Comparison of ENCODE assay signal across 1 cellular context in genomic region chr6:142146828-142147662, GRCh38.
A peak's percentile ranks its signal among the peaks of the same experiment; 100 is the strongest.
TF ChIP-seq lines count a peak whose summit lies in the region.

Gene NMBR, minus strand, starts transcription at chr6:142147122. Its CDS starts 58,464 bp downstream, at chr6:142088658.
Gene VTA1, plus strand, starts transcription at chr6:142147263. Its CDS starts 25 bp downstream, at chr6:142147288.

TF ChIP-seq in HepG2, 621 proteins besides CTCF, POLR2A, EP300 and RAD21 (continued from another document and continues in another):
- TF ChIP-seq HMGXB4 (CRISPR knock-in tag; IDR thresholded peaks at IDR 0.05; ENCODE audit: borderline replicate concordance in 1 of 2, low read depth in 1 of 2) (peak; percentile 99 to 100), GMEB1 (CRISPR knock-in tag; IDR thresholded peaks at IDR 0.05; ENCODE audit: borderline replicate concordance) (peak; percentile 98), ZHX2 (IDR thresholded peaks at IDR 0.05; ENCODE audit: low read depth) (peak; percentile 93), ZHX2 (CRISPR knock-in tag; IDR thresholded peaks at IDR 0.05; ENCODE audit: borderline replicate concordance) (no peak), AHDC1 (CRISPR knock-in tag; IDR thresholded peaks at IDR 0.05; ENCODE audit: borderline replicate concordance) (no peak; the same call in 1 of the 2 replicates), CREBL2 (CRISPR knock-in tag; IDR thresholded peaks at IDR 0.05; ENCODE audit: borderline replicate concordance) (peak; percentile 61; the same call in 1 of the 2 replicates), ZNF75D (CRISPR knock-in tag; IDR thresholded peaks at IDR 0.05; ENCODE audit: borderline replicate concordance) (no peak), ZNF142 (CRISPR knock-in tag; IDR thresholded peaks at IDR 0.05) (peak; percentile 39), SALL2 (CRISPR knock-in tag; IDR thresholded peaks at IDR 0.05) (peak; percentile 98), U2AF1 (optimal IDR thresholded peaks at IDR 0.05; ENCODE audit: low read depth, low read length) (peak; percentile 57), MTF2 (CRISPR knock-in tag; IDR thresholded peaks at IDR 0.05; ENCODE audit: borderline replicate concordance) (peak; percentile 88), ELF4 (CRISPR knock-in tag; IDR thresholded peaks at IDR 0.05; ENCODE audit: borderline replicate concordance) (peak; percentile 99), HDAC1 (CRISPR knock-in tag; IDR thresholded peaks at IDR 0.05) (peak; percentile 100), NRL (CRISPR knock-in tag; IDR thresholded peaks at IDR 0.05; ENCODE audit: borderline replicate concordance) (peak; percentile 96), ARID5B (CRISPR knock-in tag; IDR thresholded peaks at IDR 0.05) (peak; percentile 94), ZBTB44 (CRISPR knock-in tag; IDR thresholded peaks at IDR 0.05) (peak; percentile 24; the same call in 1 of the 2 replicates), MXD1 (CRISPR knock-in tag; IDR thresholded peaks at IDR 0.05) (peak; percentile 89), BRD4 (CRISPR knock-in tag; IDR thresholded peaks at IDR 0.05) (peak; percentile 92; the same call in 1 of the 2 replicates), ZNF672 (CRISPR knock-in tag; IDR thresholded peaks at IDR 0.05) (no peak)
